In genomic region chr16:57185446-57185944, GRCh38 we compare ENCODE assay signal across 1 cellular context.
TF ChIP-seq lines count a peak whose summit lies in the region.

No MANE protein-coding gene starts in this region.

TF ChIP-seq in K562, 482 proteins besides CTCF, POLR2A, EP300 and RAD21 (continued from another document and continues in another):
- no peak for TF ChIP-seq CREB3L1 (IDR thresholded peaks at IDR 0.05; ENCODE audit: borderline replicate concordance, low read depth)
- no peak for TF ChIP-seq HMG20B (CRISPR knock-in tag; IDR thresholded peaks at IDR 0.05)
- TF ChIP-seq POLR2H (tag; IDR thresholded peaks at IDR 0.05; ENCODE audit: low read depth): no peak
- no peak for TF ChIP-seq ZFPM2 (CRISPR knock-in tag; IDR thresholded peaks at IDR 0.05)
- no peak for TF ChIP-seq GATA2 (CRISPR knock-in tag; IDR thresholded peaks at IDR 0.05)
- TF ChIP-seq TRIM24 (IDR thresholded peaks at IDR 0.05): no peak; a peak in 1 of 4 replicates
- no peak for TF ChIP-seq ZNF583 (CRISPR knock-in tag; IDR thresholded peaks at IDR 0.05)
- TF ChIP-seq ZNF518B (CRISPR knock-in tag; IDR thresholded peaks at IDR 0.05): no peak
- no peak for TF ChIP-seq ARNT (IDR thresholded peaks at IDR 0.05)
- TF ChIP-seq ZBTB8A (IDR thresholded peaks at IDR 0.05; ENCODE audit: partially characterized antibody): no peak
- TF ChIP-seq DIDO1 (tag; IDR thresholded peaks at IDR 0.05; ENCODE audit: low read depth): 0 out of 2 replicates have a peak, but pooled peaks have one; percentile 40
- TF ChIP-seq MYBL2 (IDR thresholded peaks at IDR 0.05; ENCODE audit: low read depth): no peak
- no peak for TF ChIP-seq MYBL2 (CRISPR knock-in tag; IDR thresholded peaks at IDR 0.05; ENCODE audit: borderline replicate concordance)
- TF ChIP-seq RFX1 (IDR thresholded peaks at IDR 0.05): no peak
- TF ChIP-seq ZSCAN32 (CRISPR knock-in tag; IDR thresholded peaks at IDR 0.05): no peak
- TF ChIP-seq BRD4 (IDR thresholded peaks at IDR 0.05): no peak
- TF ChIP-seq ZNF785 (CRISPR knock-in tag; IDR thresholded peaks at IDR 0.05): no peak
- no peak for TF ChIP-seq STAT5A (IDR thresholded peaks at IDR 0.05; ENCODE audit: borderline replicate concordance, low read length)
- TF ChIP-seq POLR2AphosphoS5 (IDR thresholded peaks at IDR 0.05; ENCODE audit: control insufficient read depth, insufficient read depth, low read depth, low read length): no peak
- TF ChIP-seq TCF3 (CRISPR knock-in tag; IDR thresholded peaks at IDR 0.05): no peak
- no peak for TF ChIP-seq RHOXF2B (CRISPR knock-in tag; conservative IDR thresholded peaks at IDR 0.05)
- no peak for TF ChIP-seq NR2F6 (CRISPR knock-in tag; IDR thresholded peaks at IDR 0.05)
- TF ChIP-seq RNF2 (IDR thresholded peaks at IDR 0.05): no peak
- TF ChIP-seq PRDM10 (IDR thresholded peaks at IDR 0.05; ENCODE audit: partially characterized antibody): no peak
- no peak for TF ChIP-seq SLC30A9 (CRISPR knock-in tag; IDR thresholded peaks at IDR 0.05)
- no peak for TF ChIP-seq SRSF3 (IDR thresholded peaks at IDR 0.05; ENCODE audit: insufficient read depth, low read length)
- TF ChIP-seq ZBTB2 (IDR thresholded peaks at IDR 0.05): no peak
- TF ChIP-seq MBD2 (IDR thresholded peaks at IDR 0.05; ENCODE audit: borderline replicate concordance, low read depth): no peak
- no peak for TF ChIP-seq HMGN3 (IDR thresholded peaks at IDR 0.05; ENCODE audit: borderline replicate concordance, extremely low read depth, insufficient read length, low read depth, low read length)
- TF ChIP-seq PHF8 (IDR thresholded peaks at IDR 0.05; ENCODE audit: borderline replicate concordance, low read length): peak; percentile 42; the same call in 1 of the 2 replicates
- 0 out of 2 replicates have a peak, but pooled peaks have one; percentile 24 for TF ChIP-seq ZBTB26 (CRISPR knock-in tag; IDR thresholded peaks at IDR 0.05)
- TF ChIP-seq TEAD1 (CRISPR knock-in tag; IDR thresholded peaks at IDR 0.05): no peak
- TF ChIP-seq E2F5 (CRISPR knock-in tag; IDR thresholded peaks at IDR 0.05): no peak
- TF ChIP-seq ZNF3 (CRISPR knock-in tag; IDR thresholded peaks at IDR 0.05): no peak
- TF ChIP-seq RAD51 (IDR thresholded peaks at IDR 0.05; ENCODE audit: borderline replicate concordance, low read depth): no peak
- TF ChIP-seq GMEB1 (CRISPR knock-in tag; IDR thresholded peaks at IDR 0.05): no peak
- TF ChIP-seq MLX (CRISPR knock-in tag; conservative IDR thresholded peaks at IDR 0.05): no peak
- TF ChIP-seq ZNF699 (CRISPR knock-in tag; IDR thresholded peaks at IDR 0.05; ENCODE audit: insufficient replicate concordance): no peak
- TF ChIP-seq ZNF436 (CRISPR knock-in tag; IDR thresholded peaks at IDR 0.05): no peak
- no peak for TF ChIP-seq BRF2 (IDR thresholded peaks at IDR 0.05; ENCODE audit: borderline replicate concordance, insufficient read depth, insufficient read length)
- no peak for TF ChIP-seq ZNF133 (CRISPR knock-in tag; IDR thresholded peaks at IDR 0.05)
- TF ChIP-seq ETS1 (conservative IDR thresholded peaks at IDR 0.05; ENCODE audit: control insufficient read depth, low read depth, low read length): no peak
- TF ChIP-seq MTA3 (IDR thresholded peaks at IDR 0.05; ENCODE audit: borderline replicate concordance): no peak
- no peak for TF ChIP-seq ZNF146 (CRISPR knock-in tag; IDR thresholded peaks at IDR 0.05; ENCODE audit: unreplicated experiment)
- no peak for TF ChIP-seq ZNF740 (CRISPR knock-in tag; IDR thresholded peaks at IDR 0.05)
- no peak for TF ChIP-seq ZNF740 (tag; IDR thresholded peaks at IDR 0.05)
- no peak for TF ChIP-seq ZNF184 (CRISPR knock-in tag; IDR thresholded peaks at IDR 0.05)
- TF ChIP-seq USF2 (CRISPR knock-in tag; IDR thresholded peaks at IDR 0.05): no peak
- no peak for TF ChIP-seq SMC3 (conservative IDR thresholded peaks at IDR 0.05; ENCODE audit: insufficient read depth, low read depth, low read length)
